Comparison of ENCODE assay signal across 25 cellular contexts in the genomic region with DNA sequence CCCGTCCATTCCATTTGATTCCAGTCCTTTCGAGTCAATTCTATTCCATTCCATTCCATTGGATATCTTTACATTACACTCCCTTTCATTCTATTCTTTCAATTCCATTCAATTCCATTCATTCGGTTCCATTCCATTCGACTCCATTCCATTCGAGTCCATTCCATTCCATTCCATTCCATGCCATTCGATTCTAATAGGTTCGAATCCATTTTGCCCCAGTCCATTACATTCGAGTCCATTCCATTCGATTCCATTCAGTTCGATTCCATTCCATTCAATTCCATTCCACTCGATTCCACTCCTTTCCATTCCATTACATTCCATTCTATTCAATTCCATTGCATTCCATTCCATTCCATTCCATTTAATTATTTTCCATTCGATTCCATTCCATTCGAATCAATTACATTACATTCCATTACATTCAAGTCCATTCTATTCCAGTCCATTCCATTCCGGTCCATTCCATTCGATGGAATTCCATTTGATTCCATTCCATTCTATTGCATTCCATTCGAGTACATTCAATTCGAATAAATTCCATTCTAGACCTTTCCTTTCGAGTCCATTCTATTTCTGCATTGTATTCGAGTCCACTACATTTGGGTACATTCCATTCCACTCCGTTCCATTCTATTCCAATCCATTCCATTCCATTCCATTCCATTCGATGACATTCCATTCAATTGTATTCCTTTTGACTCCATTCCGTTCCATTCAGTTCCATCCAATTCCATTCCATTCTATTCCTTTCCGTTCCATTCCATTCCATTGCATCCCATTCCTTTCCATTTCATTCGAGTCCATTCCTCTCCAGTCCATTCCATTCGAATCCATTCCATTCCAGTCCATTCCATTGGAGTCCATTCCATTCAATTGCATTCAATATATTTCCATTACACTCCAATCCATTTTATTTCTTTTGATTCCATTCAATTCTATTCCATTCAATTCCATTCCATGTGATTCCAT.
DNase-seq lines count a peak whose midpoint lies in the region; ATAC-seq and TF ChIP-seq lines count a peak whose summit lies in the region.
"Had no signal": no experiment of that assay in that cellular context is flagged by ENCODE, and none has a peak within 500 bp of the region (broad histone marks: within the 10 kb centered on the region; RNA-seq: fewer than 3 reads in every experiment).

No MANE protein-coding gene starts in this region.

- H3K27me3 Mint-ChIP-seq in GM23338 (ENCODE audit: insufficient read depth, low read depth, poor library complexity): peaks cover 29% of the 10 kb centered on the region
- H3K27me3 Mint-ChIP-seq: B cell had no signal

- DNase-seq in GM23338 (ENCODE audit: low spot score): no peak
- DNase-seq in upper lobe of left lung: no peak
- no peak for DNase-seq in C1 segment of cervical spinal cord (lab: John Stamatoyannopoulos, UW)
- DNase-seq: Calu3; DMS153; DND-41; GM23248; HFFc6; KG1; MG63; NCI-H2029 treated with DMSO at 0.1 percent for 48 hours; NCI-H446 treated with DMSO at 0.1 percent for 48 hours; NCI-H526; NCI-H82; NK-92 treated with Interleukin-12 subunit alpha and Interleukin-12 subunit beta, amount 100 ng/mL, for 24 hours; PC-3; SJCRH30 had no signal

- no peak overlapping the region for H3K4me3 Mint-ChIP-seq in GM23338
- H3K4me3 Mint-ChIP-seq: B cell, CD14-positive monocyte, HFFc6 had no signal

- no peak for TF ChIP-seq EP300 in upper lobe of left lung (IDR thresholded peaks at IDR 0.05)

- H3K27me3 ChIP-seq in GM23338 (ENCODE audit: insufficient read depth) (no peaks in the 10 kb centered on the region), HUES64 (ENCODE audit: insufficient read depth, low read length) (no peaks in the 10 kb centered on the region), liver (ENCODE audit: control insufficient read depth in 4 of 4, insufficient read depth in 4 of 4, low read length in 3 of 4) (no peaks in the 10 kb centered on the region), upper lobe of left lung (no peaks in the 10 kb centered on the region)
- H3K27me3 ChIP-seq: MG63, SJCRH30 had no signal

- H3K4me2 ChIP-seq in GM23338: no peak overlapping the region

- H3K27ac Mint-ChIP-seq in GM23338: no peak overlapping the region
- H3K27ac Mint-ChIP-seq: B cell, CD14-positive monocyte, HFFc6 had no signal

- no peaks in the 10 kb centered on the region for H3F3A ChIP-seq in GM23338 (replicated peaks; ENCODE audit: low read depth)

- H3K4me1 Mint-ChIP-seq in GM23338: no peaks in the 10 kb centered on the region
- H3K4me1 Mint-ChIP-seq: B cell, CD14-positive monocyte had no signal

- no peak for TF ChIP-seq RAD21 in liver (IDR thresholded peaks at IDR 0.05)

- peak overlapping the region; percentile 8; the same call in 1 of the 2 replicates for H3K4me3 ChIP-seq in GM23338
- peak overlapping the region; percentile 1; the same call in 1 of the 2 replicates for H3K4me3 ChIP-seq in HUES64 (ENCODE audit: low read length)
- peak overlapping the region in 2 of 3 donors; percentile 0 to 75 for H3K4me3 ChIP-seq in liver (ENCODE audit: low read depth in 1 of 3, low read length in 3 of 3)
- H3K4me3 ChIP-seq in upper lobe of left lung: no peak overlapping the region
- H3K4me3 ChIP-seq: GM23248, HAP-1, MG63, SJCRH30 had no signal

- H3K9me2 ChIP-seq in GM23338 (ENCODE audit: insufficient read depth): no peaks in the 10 kb centered on the region

- ATAC-seq in GM23338 (no peak), upper lobe of left lung (ENCODE audit: low FRiP score in 2 of 2) (peak; percentile 37 to 62), GM21515 (IDR thresholded peaks at IDR 0.05; ENCODE audit: unreplicated experiment) (no peak), GM21526 (IDR thresholded peaks at IDR 0.05; ENCODE audit: low FRiP score, unreplicated experiment) (no peak)
- ATAC-seq: PC-3, SK-N-SH treated with all-trans-retinoic acid at 6 μM for 48 hours had no signal

- H3K36me3 Mint-ChIP-seq in GM23338 (ENCODE audit: low read depth): no peaks in the 10 kb centered on the region
- H3K36me3 Mint-ChIP-seq: CD14-positive monocyte had no signal

- H3K27ac ChIP-seq in GM23338 (ENCODE audit: low read depth) (no peak overlapping the region), HUES64 (ENCODE audit: low read depth, low read length) (no peak overlapping the region), liver (ENCODE audit: low read depth in 1 of 2, low read length in 2 of 2) (no peak overlapping the region), upper lobe of left lung (no peak overlapping the region)
- H3K27ac ChIP-seq: GM23248, SJCRH30 had no signal

- no peaks in the 10 kb centered on the region for H3K9me3 Mint-ChIP-seq in GM23338
- H3K9me3 Mint-ChIP-seq: HFFc6 had no signal

- 83% methylated on average over 25 of the region's 25 CpGs for WGBS in HUES64
- 69% methylated on average over 25 of the region's 25 CpGs for WGBS in liver
- WGBS in upper lobe of left lung, 2 donors: 72 to 76% methylated on average over 25 of the region's 25 CpGs

- H3K79me2 ChIP-seq in GM23338 (replicated peaks; ENCODE audit: insufficient read depth): no peaks in the 10 kb centered on the region

- H3K36me3 ChIP-seq in GM23338 (ENCODE audit: insufficient read depth) (peaks cover 34% of the 10 kb centered on the region), HUES64 (ENCODE audit: insufficient read depth, low read length) (no peaks in the 10 kb centered on the region), liver (ENCODE audit: control insufficient read depth in 4 of 4, insufficient read depth in 3 of 4, low read depth in 1 of 4, low read length in 3 of 4) (no peaks in the 10 kb centered on the region), upper lobe of left lung (no peaks in the 10 kb centered on the region)
- H3K36me3 ChIP-seq: HAP-1, MG63, SJCRH30 had no signal

- no peaks in the 10 kb centered on the region for H4K20me1 ChIP-seq in GM23338 (replicated peaks; ENCODE audit: insufficient read depth)

- TF ChIP-seq CTCF in GM23338 (conservative IDR thresholded peaks at IDR 0.05; ENCODE audit: low read depth in 2 of 2) (no peak), liver (IDR thresholded peaks at IDR 0.05; ENCODE audit: low read depth, low read length, missing input control) (no peak), upper lobe of left lung (IDR thresholded peaks at IDR 0.05) (no peak)

- H3K9ac ChIP-seq in HUES64 (ENCODE audit: low read depth, low read length): no peak overlapping the region
- no peak overlapping the region for H3K9ac ChIP-seq in liver (ENCODE audit: low read depth in 1 of 2, low read length in 2 of 2)
- H3K9ac ChIP-seq: GM23248 had no signal

- TF ChIP-seq POLR2A in upper lobe of left lung (IDR thresholded peaks at IDR 0.05): no peak

- no peaks in the 10 kb centered on the region for H3K9me3 ChIP-seq in HUES64 (ENCODE audit: insufficient read depth, low read depth, low read length)
- H3K9me3 ChIP-seq in liver (ENCODE audit: control insufficient read depth in 4 of 4, low read length in 3 of 4): peaks cover 0 to 46% (median 27%) of the 10 kb centered on the region in 4 donors
- peaks cover 0 to 29% (median 15%) of the 10 kb centered on the region in 4 donors for H3K9me3 ChIP-seq in upper lobe of left lung

- no peaks in the 10 kb centered on the region for H3K4me1 ChIP-seq in GM23338 (ENCODE audit: insufficient read depth)
- no peaks in the 10 kb centered on the region for H3K4me1 ChIP-seq in HUES64 (ENCODE audit: insufficient read depth, low read length)
- H3K4me1 ChIP-seq in liver (ENCODE audit: control insufficient read depth in 4 of 4, insufficient read depth in 4 of 4, low read length in 3 of 4): no peaks in the 10 kb centered on the region
- no peaks in the 10 kb centered on the region for H3K4me1 ChIP-seq in upper lobe of left lung
- H3K4me1 ChIP-seq: HAP-1, SJCRH30 had no signal

- no peak overlapping the region for H2AFZ ChIP-seq in GM23338
- H2AFZ ChIP-seq: GM23248 had no signal

TF ChIP-seq in GM23338, 12 proteins besides CTCF, POLR2A, EP300 and RAD21 (continues in another document):
- no peak for TF ChIP-seq ZNF114 (CRISPR knock-in tag; IDR thresholded peaks at IDR 0.05)
- TF ChIP-seq, protein P1, sequence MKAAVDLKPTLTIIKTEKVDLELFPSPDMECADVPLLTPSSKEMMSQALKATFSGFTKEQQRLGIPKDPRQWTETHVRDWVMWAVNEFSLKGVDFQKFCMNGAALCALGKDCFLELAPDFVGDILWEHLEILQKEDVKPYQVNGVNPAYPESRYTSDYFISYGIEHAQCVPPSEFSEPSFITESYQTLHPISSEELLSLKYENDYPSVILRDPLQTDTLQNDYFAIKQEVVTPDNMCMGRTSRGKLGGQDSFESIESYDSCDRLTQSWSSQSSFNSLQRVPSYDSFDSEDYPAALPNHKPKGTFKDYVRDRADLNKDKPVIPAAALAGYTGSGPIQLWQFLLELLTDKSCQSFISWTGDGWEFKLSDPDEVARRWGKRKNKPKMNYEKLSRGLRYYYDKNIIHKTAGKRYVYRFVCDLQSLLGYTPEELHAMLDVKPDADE (IDR thresholded peaks at IDR 0.05): no peak

TF ChIP-seq in liver, 16 proteins besides CTCF, POLR2A, EP300 and RAD21 (continues in another document):
- TF ChIP-seq JUND (IDR thresholded peaks at IDR 0.05): no peak
- TF ChIP-seq HNF4A (conservative IDR thresholded peaks at IDR 0.05): no peak
- no peak for TF ChIP-seq YY1 (IDR thresholded peaks at IDR 0.05)
- no peak for TF ChIP-seq TAF1 (conservative IDR thresholded peaks at IDR 0.05)
- TF ChIP-seq, protein P2, sequence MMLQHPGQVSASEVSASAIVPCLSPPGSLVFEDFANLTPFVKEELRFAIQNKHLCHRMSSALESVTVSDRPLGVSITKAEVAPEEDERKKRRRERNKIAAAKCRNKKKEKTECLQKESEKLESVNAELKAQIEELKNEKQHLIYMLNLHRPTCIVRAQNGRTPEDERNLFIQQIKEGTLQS (IDR thresholded peaks at IDR 0.05): no peak
- TF ChIP-seq, protein P3, sequence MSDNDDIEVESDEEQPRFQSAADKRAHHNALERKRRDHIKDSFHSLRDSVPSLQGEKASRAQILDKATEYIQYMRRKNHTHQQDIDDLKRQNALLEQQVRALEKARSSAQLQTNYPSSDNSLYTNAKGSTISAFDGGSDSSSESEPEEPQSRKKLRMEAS (IDR thresholded peaks at IDR 0.05): no peak
- TF ChIP-seq, protein P4, sequence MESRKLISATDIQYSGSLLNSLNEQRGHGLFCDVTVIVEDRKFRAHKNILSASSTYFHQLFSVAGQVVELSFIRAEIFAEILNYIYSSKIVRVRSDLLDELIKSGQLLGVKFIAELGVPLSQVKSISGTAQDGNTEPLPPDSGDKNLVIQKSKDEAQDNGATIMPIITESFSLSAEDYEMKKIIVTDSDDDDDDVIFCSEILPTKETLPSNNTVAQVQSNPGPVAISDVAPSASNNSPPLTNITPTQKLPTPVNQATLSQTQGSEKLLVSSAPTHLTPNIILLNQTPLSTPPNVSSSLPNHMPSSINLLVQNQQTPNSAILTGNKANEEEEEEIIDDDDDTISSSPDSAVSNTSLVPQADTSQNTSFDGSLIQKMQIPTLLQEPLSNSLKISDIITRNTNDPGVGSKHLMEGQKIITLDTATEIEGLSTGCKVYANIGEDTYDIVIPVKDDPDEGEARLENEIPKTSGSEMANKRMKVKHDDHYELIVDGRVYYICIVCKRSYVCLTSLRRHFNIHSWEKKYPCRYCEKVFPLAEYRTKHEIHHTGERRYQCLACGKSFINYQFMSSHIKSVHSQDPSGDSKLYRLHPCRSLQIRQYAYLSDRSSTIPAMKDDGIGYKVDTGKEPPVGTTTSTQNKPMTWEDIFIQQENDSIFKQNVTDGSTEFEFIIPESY (IDR thresholded peaks at IDR 0.05): no peak
- TF ChIP-seq GABPA (IDR thresholded peaks at IDR 0.05 in 1 of 2, conservative IDR thresholded peaks at IDR 0.05 in 1 of 2): no peak

Comparison
In these comparisons a context has a peak if more than half of its experiments do, and no peak if none do; other contexts are left out.
1. ATAC-seq: peak in upper lobe of left lung (2 of 2); none in GM23338 (single experiment), GM21515 (single experiment) and GM21526 (single experiment).
2. H3K4me3 ChIP-seq: peak in GM23338 (single experiment), HUES64 (single experiment) and liver (2 of 3); none in upper lobe of left lung (0 of 4).